In the genomic region with DNA sequence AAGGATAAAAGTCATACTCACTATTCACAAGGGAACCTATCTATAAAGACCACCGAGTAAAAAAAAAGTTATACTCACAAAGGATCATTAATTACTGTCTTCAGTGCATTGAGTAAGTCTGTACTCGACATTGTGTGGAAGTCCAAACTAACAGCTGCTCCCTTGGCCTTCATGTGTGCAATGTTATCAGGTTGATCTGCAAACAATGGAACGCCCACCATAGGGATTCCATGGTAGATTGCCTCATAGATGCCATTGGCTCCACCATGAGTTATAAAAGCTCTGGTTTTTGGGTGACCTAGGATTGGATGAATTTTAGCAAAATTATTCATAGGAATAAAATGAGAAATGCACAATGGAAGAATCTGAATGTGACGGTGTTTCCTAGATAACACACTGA, we compare ENCODE assay signal across 30 cellular contexts. TPM values are rescaled to one million over a fixed set of nuclear protein-coding genes. Genes with fewer than 3 reads are reported as not detected.
"Had no signal": no experiment of that assay in that cellular context is flagged by ENCODE, and none has a peak within 500 bp of the region (broad histone marks: within the 10 kb centered on the region; RNA-seq: fewer than 3 reads in every experiment).

No MANE protein-coding gene starts in this region.

- ATAC-seq: heart right ventricle; left cardiac atrium; lower lobe of right lung; mucosa of descending colon; naive thymus-derived CD8-positive, alpha-beta T cell; sciatic nerve; stimulated activated effector memory CD8-positive, alpha-beta T cell treated with anti-CD3 and anti-CD28 coated beads, Interleukin-12 subunit alpha, Interleukin-12 subunit beta, amount 100 ng/mL, for 72 hours had no signal

- DNase-seq: dermis blood vessel endothelial cell; effector memory CD4-positive, alpha-beta T cell; foreskin melanocyte; glutamatergic neuron; heart right ventricle; hippocampal formation; left cardiac atrium; left ventricle myocardium inferior; lower lobe of right lung; mucosa of descending colon; naive thymus-derived CD8-positive, alpha-beta T cell; nephron progenitor cell; nucleus accumbens; stimulated activated CD4-positive, alpha-beta T cell treated with anti-CD3 and anti-CD28 coated beads, Interleukin-2, amount 100 ng/mL, for 24 hours; stimulated activated CD4-positive, alpha-beta T cell treated with anti-CD3 and anti-CD28 coated beads, Interleukin-4, amount 100 ng/mL, for 24 hours; stimulated activated naive CD4-positive, alpha-beta T cell treated with Interleukin-2 at 50 U/mL for 16 hours; stomach; thyroid gland had no signal

- H3K36me3 ChIP-seq: esophagus muscularis mucosa, heart right ventricle, left ventricle myocardium inferior, lower lobe of right lung, prostate gland, right atrium auricular region, stomach, thyroid gland, vagina had no signal

- H3K27ac ChIP-seq: coronary artery, esophagus muscularis mucosa, heart right ventricle, left ventricle myocardium inferior, lower lobe of right lung, prostate gland, right atrium auricular region, stomach, thyroid gland, vagina had no signal

- H3K4me3 ChIP-seq: coronary artery, esophagus muscularis mucosa, heart right ventricle, left ventricle myocardium inferior, lower lobe of right lung, mucosa of descending colon, prostate gland, right atrium auricular region, stomach, thyroid gland, vagina had no signal

- H3K4me1 ChIP-seq: esophagus muscularis mucosa, heart right ventricle, left ventricle myocardium inferior, lower lobe of right lung, prostate gland, right atrium auricular region, stomach, thyroid gland, vagina had no signal

- H3K27me3 ChIP-seq: esophagus muscularis mucosa, heart right ventricle, right atrium auricular region, stomach, thyroid gland, vagina had no signal

RNA-seq across cellular contexts. Expression of gene UGT2B4, which starts 10.6 kb away (rescaled TPM):
- total RNA-seq: dermis blood vessel endothelial cell; endothelial cell of umbilical vein; esophagus muscularis mucosa; fibroblast of lung; left ventricle myocardium inferior; lower lobe of right lung; mucosa of descending colon; naive thymus-derived CD8-positive, alpha-beta T cell; osteocyte; sciatic nerve; subcutaneous adipose tissue; temporal lobe; thyroid gland; vagina had no signal
- polyA plus RNA-seq: endothelial cell of umbilical vein; fibroblast of lung; naive thymus-derived CD8-positive, alpha-beta T cell; stomach had no signal
